8 cellular contexts compared by ENCODE assay signal in genomic region chr7:105429746-105430612, GRCh38. TPM values are rescaled to one million over a fixed set of nuclear protein-coding genes. Genes with fewer than 3 reads are reported as not detected.
DNase-seq lines count a peak whose midpoint lies in the region; ATAC-seq and TF ChIP-seq lines count a peak whose summit lies in the region.

No MANE protein-coding gene starts in this region.

- peak; percentile 59 for TF ChIP-seq CTCF in astrocyte of the spinal cord (IDR thresholded peaks at IDR 0.05; ENCODE audit: low read depth, low read length)

- DNase-seq in NCI-H2107 treated with DMSO at 0.1 percent for 48 hours (lab: John Stamatoyannopoulos, UW; ENCODE audit: unreplicated experiment), result peak; percentile 34
- no peak for DNase-seq in NCI-H2107 (lab: John Stamatoyannopoulos, UW)
- DNase-seq in SK-N-DZ (ENCODE audit: low spot score), result peak; percentile 59
- peak; percentile 49 for DNase-seq in astrocyte of the spinal cord (ENCODE audit: low read depth, low spot score)
- DNase-seq in iris pigment epithelial cell (ENCODE audit: low read depth), result peak; percentile 59
- DNase-seq in stimulated activated CD8-positive, alpha-beta memory T cell treated with anti-CD3 and anti-CD28 coated beads, Interleukin-2, amount 100 ng/mL, for 48 hours (ENCODE audit: low read depth in 2 of 2), result peak; percentile 4 to 8

- ATAC-seq in GM18858 (IDR thresholded peaks at IDR 0.05; ENCODE audit: unreplicated experiment), result no peak

- no peak for TF ChIP-seq EP300 in Ishikawa (IDR thresholded peaks at IDR 0.05; ENCODE audit: borderline replicate concordance)

- no peak overlapping the region for H3K4me3 ChIP-seq in astrocyte of the spinal cord (ENCODE audit: low read depth, low read length)

- peak; percentile 81 for TF ChIP-seq RAD21 in Ishikawa (IDR thresholded peaks at IDR 0.05; ENCODE audit: low read depth)

- in situ Hi-C loops in astrocyte of the spinal cord (cut with HindIII; ENCODE audit: low sequenced_read_pairs), result no loop called here

TF ChIP-seq in Ishikawa, 13 proteins besides CTCF, POLR2A, EP300 and RAD21:
- TF ChIP-seq EGR1 (IDR thresholded peaks at IDR 0.05) (no peak), TAF1 (IDR thresholded peaks at IDR 0.05; ENCODE audit: low read depth) (no peak), USF1 (IDR thresholded peaks at IDR 0.05) (no peak), FOXM1 (IDR thresholded peaks at IDR 0.05; ENCODE audit: borderline replicate concordance, low read depth) (no peak), TEAD4 (IDR thresholded peaks at IDR 0.05) (no peak), TCF12 (IDR thresholded peaks at IDR 0.05; ENCODE audit: low read depth) (no peak)

RNA-seq across cellular contexts. Expression of gene SRPK2, which starts 41.3 kb away (rescaled TPM):
- polyA plus RNA-seq in SK-N-DZ (2014; cell fraction: cytosol; rRNA removed), result 21.5 and 22.5 TPM in 2 replicates
- polyA plus RNA-seq in SK-N-DZ (2014; cell fraction: nucleus; rRNA removed), result 17.4 and 21.4 TPM in 2 replicates
